9 cellular contexts compared by ENCODE assay signal in the genomic region with DNA sequence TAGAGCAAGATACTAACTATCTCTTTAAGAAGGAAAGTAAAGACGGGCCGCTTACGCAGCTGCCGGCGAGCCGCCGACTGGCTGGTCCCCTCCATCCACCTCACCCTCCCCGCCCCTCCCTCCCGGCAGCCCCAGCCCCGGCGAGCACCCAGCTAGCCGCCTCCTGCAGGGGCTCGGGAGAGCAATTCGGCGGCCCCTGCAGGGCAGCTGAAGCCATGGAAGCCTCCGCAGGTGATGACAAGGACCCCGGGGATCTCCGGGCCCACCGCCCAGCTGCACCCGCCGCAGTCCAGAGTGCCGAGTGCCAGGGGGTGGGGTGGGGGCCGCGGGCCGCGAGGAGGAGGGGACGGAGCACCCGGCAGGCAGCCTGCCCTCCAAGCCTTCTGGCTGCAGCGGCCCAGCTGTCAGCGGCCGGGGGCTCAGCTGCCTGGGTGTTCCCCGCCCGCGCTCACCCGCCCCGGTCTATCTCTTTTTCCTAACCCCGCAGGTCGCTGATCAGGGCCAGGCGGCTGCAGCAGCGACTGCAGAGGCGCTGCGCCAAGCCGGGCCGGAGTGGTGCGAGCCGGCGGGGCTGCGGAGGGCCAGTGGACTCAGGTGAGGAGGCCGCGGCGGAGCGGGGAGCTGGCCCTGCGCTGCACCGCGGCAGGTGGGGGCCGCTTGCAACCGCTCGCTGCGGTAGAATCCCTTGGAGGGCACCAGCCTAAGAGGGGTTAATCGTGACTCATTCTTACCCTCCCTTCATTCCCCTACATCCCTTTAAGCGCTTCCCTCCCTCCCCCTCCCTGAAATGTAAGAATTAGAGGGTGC. TPM values are rescaled to one million over a fixed set of nuclear protein-coding genes. Genes with fewer than 3 reads are reported as not detected.
DNase-seq lines count a peak whose midpoint lies in the region; ATAC-seq and TF ChIP-seq lines count a peak whose summit lies in the region.
"Had no signal": no experiment of that assay in that cellular context is flagged by ENCODE, and none has a peak within 500 bp of the region (broad histone marks: within the 10 kb centered on the region; RNA-seq: fewer than 3 reads in every experiment).

A gene with protein sequence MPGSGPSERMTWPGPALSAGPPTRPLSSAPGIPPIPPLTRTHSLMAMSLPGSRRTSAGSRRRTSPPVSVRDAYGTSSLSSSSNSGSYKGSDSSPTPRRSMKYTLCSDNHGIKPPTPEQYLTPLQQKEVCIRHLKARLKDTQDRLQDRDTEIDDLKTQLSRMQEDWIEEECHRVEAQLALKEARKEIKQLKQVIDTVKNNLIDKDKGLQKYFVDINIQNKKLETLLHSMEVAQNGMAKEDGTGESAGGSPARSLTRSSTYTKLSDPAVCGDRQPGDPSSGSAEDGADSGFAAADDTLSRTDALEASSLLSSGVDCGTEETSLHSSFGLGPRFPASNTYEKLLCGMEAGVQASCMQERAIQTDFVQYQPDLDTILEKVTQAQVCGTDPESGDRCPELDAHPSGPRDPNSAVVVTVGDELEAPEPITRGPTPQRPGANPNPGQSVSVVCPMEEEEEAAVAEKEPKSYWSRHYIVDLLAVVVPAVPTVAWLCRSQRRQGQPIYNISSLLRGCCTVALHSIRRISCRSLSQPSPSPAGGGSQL (plus strand): TSS at position 128 of the 807 bp plus-strand sequence. CDS start 29,946 bp downstream, outside the sequence.

- in situ Hi-C loops in G401 (cut with HindIII; ENCODE audit: low sequenced_read_pairs): no loop called here

- BruUV-seq in PC-9 (replicated peaks; lab: Mats Ljungman, UMichigan): no TSS peak

- no peaks in the 10 kb centered on the region for H3K9me2 ChIP-seq in PC-9 (ENCODE audit: insufficient read depth)

- DNase-seq in G401 (ENCODE audit: low spot score) (peak; percentile 74), PC-9 (peak in 1 of 2 experiments; percentile 66), fibroblast of mammary gland (ENCODE audit: low read depth) (peak; percentile 68), naive B cell (peak; percentile 48)
- peak; percentile 35 to 68 for DNase-seq in stimulated activated CD8-positive, alpha-beta memory T cell treated with anti-CD3 and anti-CD28 coated beads, Interleukin-7, amount 100 ng/mL, for 4 hours (ENCODE audit: low read depth in 2 of 2)

- CTCF ChIA-PET in PC-9 (lab: Charles Lee): interaction anchor here (0.6 to 0.7 kb wide), 2 partner anchors 73 to 111 kb away, joined by 4 to 6 read pairs; no protein-coding TSS in a partner anchor

- POLR2A ChIA-PET in PC-9 (lab: Charles Lee; ENCODE audit: unreplicated experiment): interaction anchor here (0.5 kb wide), 1 partner anchor 18 kb away, joined by 3 read pairs; no protein-coding TSS in a partner anchor

- no peaks in the 10 kb centered on the region for H4K20me1 ChIP-seq in PC-9 (ENCODE audit: insufficient read depth)

- H3K36me3 ChIP-seq in PC-9 (ENCODE audit: low read depth): no peaks in the 10 kb centered on the region
- H3K36me3 ChIP-seq: neutrophil had no signal

- H3K4me1 ChIP-seq in PC-9 (replicated peaks; ENCODE audit: insufficient read depth): peaks cover 4% of the 10 kb centered on the region; the same call in 1 of the 2 replicates

- peaks cover 18% of the 10 kb centered on the region; the same call in 1 of the 2 replicates for H3F3A ChIP-seq in PC-9 (ENCODE audit: insufficient read depth, low read depth)

- H3K79me2 ChIP-seq in PC-9 (ENCODE audit: low read depth): no peaks in the 10 kb centered on the region

- no peak for TF ChIP-seq CTCF in PC-9 (conservative IDR thresholded peaks at IDR 0.05)
- no peak for TF ChIP-seq CTCF in fibroblast of mammary gland (conservative IDR thresholded peaks at IDR 0.05; ENCODE audit: control insufficient read depth, insufficient read depth, low read depth, low read length)

- H3K27me3 Mint-ChIP-seq in activated T-helper 17 cell treated with anti-CD3 and anti-CD28 coated beads, Interleukin-2, amount 50 U/mL, for 72 hours: no peaks in the 10 kb centered on the region
- H3K27me3 Mint-ChIP-seq in naive B cell: peaks cover 0 to 26% (median 4%) of the 10 kb centered on the region in 3 donors

- H3K9me3 Mint-ChIP-seq in activated T-helper 17 cell treated with anti-CD3 and anti-CD28 coated beads, Interleukin-2, amount 50 U/mL, for 72 hours: no peaks in the 10 kb centered on the region
- H3K9me3 Mint-ChIP-seq in naive B cell: peaks cover 0 to 12% (median 6%) of the 10 kb centered on the region in 7 donors

- H3K9me3 ChIP-seq in PC-9 (ENCODE audit: insufficient read depth, low read depth): peaks cover 4% of the 10 kb centered on the region; the same call in 1 of the 2 replicates
- H3K9me3 ChIP-seq: neutrophil had no signal

- ATAC-seq in HG03135 (IDR thresholded peaks at IDR 0.05; ENCODE audit: unreplicated experiment) (peak; percentile 67), naive B cell (ENCODE audit: low read depth in 2 of 2) (peak; percentile 90 to 93), HG02623 (IDR thresholded peaks at IDR 0.05; ENCODE audit: unreplicated experiment) (no peak)
- peak; percentile 94 for ATAC-seq in activated T-helper 17 cell treated with anti-CD3 and anti-CD28 coated beads, Interleukin-2, amount 50 U/mL, for 72 hours (replicated peaks)

- peak within 1 kb of the TSS; percentile 85 for H3K4me3 Mint-ChIP-seq in activated T-helper 17 cell treated with anti-CD3 and anti-CD28 coated beads, Interleukin-2, amount 50 U/mL, for 72 hours
- peak within 1 kb of the TSS; percentile 80 to 94 (median 88) for H3K4me3 Mint-ChIP-seq in naive B cell

- H3K27me3 ChIP-seq in PC-9 (ENCODE audit: insufficient read depth, low read depth): no peaks in the 10 kb centered on the region

- peak within 1 kb of the TSS; percentile 91 for H2AFZ ChIP-seq in PC-9

- H3K27ac ChIP-seq in PC-9: no peak within 1 kb of the TSS
- H3K27ac ChIP-seq: neutrophil had no signal

- intact Hi-C loops in PC-9 (cut with micrococcal nuclease; ENCODE audit: unreplicated experiment): loop anchor here (5.0 kb wide), 1 partner anchor 39 kb away; the partner anchor contains the start of gene RAD21L1

- no peaks in the 10 kb centered on the region for H3K36me3 Mint-ChIP-seq in activated T-helper 17 cell treated with anti-CD3 and anti-CD28 coated beads, Interleukin-2, amount 50 U/mL, for 72 hours (ENCODE audit: low read depth)
- H3K36me3 Mint-ChIP-seq in naive B cell: no peaks in the 10 kb centered on the region

- H3K27ac Mint-ChIP-seq in activated T-helper 17 cell treated with anti-CD3 and anti-CD28 coated beads, Interleukin-2, amount 50 U/mL, for 72 hours: peak within 1 kb of the TSS; percentile 13
- peak within 1 kb of the TSS; percentile 25 to 94 (median 86) for H3K27ac Mint-ChIP-seq in naive B cell

- H3K4me3 ChIP-seq in PC-9: peak within 1 kb of the TSS; percentile 69
- peak within 1 kb of the TSS; percentile 60 for H3K4me3 ChIP-seq in fibroblast of mammary gland (ENCODE audit: control insufficient read depth, low read depth, low read length)

- H3K4me2 ChIP-seq in PC-9: peak within 1 kb of the TSS; percentile 78

- H3K4me1 Mint-ChIP-seq in activated T-helper 17 cell treated with anti-CD3 and anti-CD28 coated beads, Interleukin-2, amount 50 U/mL, for 72 hours: peaks cover 20% of the 10 kb centered on the region
- H3K4me1 Mint-ChIP-seq in naive B cell: peaks cover 11% of the 10 kb centered on the region in 3 donors

RNA-seq across cellular contexts. Expression of the gene that starts here (rescaled TPM):
- total RNA-seq in G401 (2014; rRNA removed; shearing (Covaris generic)): 1.7 and 2.4 TPM in 2 replicates
- total RNA-seq in PC-9 (2021): 3.4 and 4.0 TPM in 2 replicates
- 1 to 10 TPM in 1 of 2 donors, under 1 TPM in 1; 0.90 to 1.7 TPM for total RNA-seq in activated T-helper 17 cell treated with anti-CD3 and anti-CD28 coated beads, Interleukin-2, amount 50 U/mL, for 72 hours
- under 1 TPM in 5 of 6 donors, not detected in 1; 0.31 to 0.37 (median 0.35) TPM for polyA plus RNA-seq in naive B cell (ENCODE audit: low read depth in 6 of 6)

Comparison
In these comparisons a context has a peak if more than half of its experiments do, and no peak if none do; other contexts are left out.
1. Peak in DNase-seq and ATAC-seq in naive B cell; RNA of the gene not detected or under 1 TPM.